ENCODE assay signal across 14 cellular contexts in genomic region chr7:107232568-107233090, GRCh38.
DNase-seq lines count a peak whose midpoint lies in the region; ATAC-seq and TF ChIP-seq lines count a peak whose summit lies in the region.
"Had no signal": no experiment of that assay in that cellular context is flagged by ENCODE, and none has a peak within 500 bp of the region (broad histone marks: within the 10 kb centered on the region; RNA-seq: fewer than 3 reads in every experiment).

No MANE protein-coding gene starts in this region.

- TF ChIP-seq CTCF in C4-2B (conservative IDR thresholded peaks at IDR 0.05): no peak

- in situ Hi-C loops in ACHN (cut with HindIII; ENCODE audit: low pct_ligation_motif_present, low pct_unique_long_range_greater_than_20kb, low sequenced_read_pairs): no loop called here

- no peak for ATAC-seq in GM21529 (IDR thresholded peaks at IDR 0.05; ENCODE audit: unreplicated experiment)
- no peak for ATAC-seq in GM18861 (IDR thresholded peaks at IDR 0.05; ENCODE audit: unreplicated experiment)
- ATAC-seq: pancreas had no signal

- DNase-seq in LHCN-M2 (ENCODE audit: low read depth) (peak; percentile 96), astrocyte of the hippocampus (ENCODE audit: low read depth, low spot score) (peak; percentile 90), medulla oblongata (ENCODE audit: extremely low spot score) (peak; percentile 7), ACHN (no peak)
- no peak for DNase-seq in activated CD4-positive, alpha-beta T cell treated with anti-CD3 and anti-CD28 coated beads for 4 hours
- DNase-seq: activated CD4-positive, alpha-beta T cell treated with anti-CD3 and anti-CD28 coated beads, Interleukin-2, amount 10 ng/mL, durations not matched to agents 24 days and 14 days; dermis blood vessel endothelial cell; midbrain; NCI-H446; pancreas had no signal

- peak overlapping the region; percentile 64; the same call in 1 of the 2 replicates for H3K27ac ChIP-seq in C4-2B
- H3K27ac ChIP-seq: pancreas, thoracic aorta had no signal

Comparison
In these comparisons a context has a peak if more than half of its experiments do, and no peak if none do; other contexts are left out.
1. DNase-seq: peak in LHCN-M2 (single experiment), astrocyte of the hippocampus (single experiment) and medulla oblongata (single experiment); none in ACHN (single experiment) and activated CD4-positive, alpha-beta T cell treated with anti-CD3 and anti-CD28 coated beads for 4 hours (0 of 2).